ENCODE assay signal across 1 cellular context in genomic region chr6:134174790-134175531, GRCh38.
TF ChIP-seq lines count a peak whose summit lies in the region.

No MANE protein-coding gene starts in this region.

TF ChIP-seq in K562, 482 proteins besides CTCF, POLR2A, EP300 and RAD21 (continued from another document and continues in another):
- TF ChIP-seq TRIM25 (IDR thresholded peaks at IDR 0.05; ENCODE audit: borderline replicate concordance) = no peak
- TF ChIP-seq SAFB2 (IDR thresholded peaks at IDR 0.05; ENCODE audit: borderline replicate concordance, low read depth, low read length, severe bottlenecking) = no peak
- TF ChIP-seq NUFIP1 (IDR thresholded peaks at IDR 0.05; ENCODE audit: partially characterized antibody) = no peak
- no peak for TF ChIP-seq E4F1 (CRISPR knock-in tag; IDR thresholded peaks at IDR 0.05; ENCODE audit: borderline replicate concordance)
- no peak for TF ChIP-seq HDAC6 (IDR thresholded peaks at IDR 0.05; ENCODE audit: low read depth, low read length)
- TF ChIP-seq ZNF551 (CRISPR knock-in tag; IDR thresholded peaks at IDR 0.05) = no peak
- no peak for TF ChIP-seq ZC3H11A (IDR thresholded peaks at IDR 0.05; ENCODE audit: low read depth, low read length)
- no peak for TF ChIP-seq MECOM (CRISPR knock-in tag; IDR thresholded peaks at IDR 0.05)
- TF ChIP-seq HMG20A (CRISPR knock-in tag; conservative IDR thresholded peaks at IDR 0.05) = no peak
- TF ChIP-seq NFATC3 (IDR thresholded peaks at IDR 0.05) = no peak
- no peak for TF ChIP-seq ZKSCAN8 (CRISPR knock-in tag; IDR thresholded peaks at IDR 0.05)
- TF ChIP-seq HIVEP1 (CRISPR knock-in tag; IDR thresholded peaks at IDR 0.05) = 0 out of 2 replicates have a peak, but pooled peaks have one; percentile 74
- TF ChIP-seq E2F4 (CRISPR knock-in tag; IDR thresholded peaks at IDR 0.05; ENCODE audit: low read depth) = no peak
- TF ChIP-seq CHD2 (IDR thresholded peaks at IDR 0.05; ENCODE audit: low read depth, low read length) = no peak
- TF ChIP-seq ZNF395 (CRISPR knock-in tag; IDR thresholded peaks at IDR 0.05) = no peak
- TF ChIP-seq STAT6 (CRISPR knock-in tag; IDR thresholded peaks at IDR 0.05) = no peak
- peak; percentile 70 for TF ChIP-seq GMEB1 (CRISPR knock-in tag; IDR thresholded peaks at IDR 0.05)
- TF ChIP-seq CXXC5 (CRISPR knock-in tag; IDR thresholded peaks at IDR 0.05) = peak; percentile 98
- TF ChIP-seq ZNF316 (IDR thresholded peaks at IDR 0.05) = peak; percentile 39
- no peak for TF ChIP-seq FOXM1 (IDR thresholded peaks at IDR 0.05; ENCODE audit: low read depth)
- TF ChIP-seq FOXM1 (CRISPR knock-in tag; IDR thresholded peaks at IDR 0.05; ENCODE audit: low read depth) = no peak
- no peak for TF ChIP-seq CLOCK (CRISPR knock-in tag; IDR thresholded peaks at IDR 0.05; ENCODE audit: borderline replicate concordance)
- no peak; the same call in none of the 2 replicates for TF ChIP-seq REST (CRISPR knock-in tag; IDR thresholded peaks at IDR 0.05; ENCODE audit: low read depth)
- no peak for TF ChIP-seq SMARCA5 (IDR thresholded peaks at IDR 0.05)
- TF ChIP-seq CGGBP1 (CRISPR knock-in tag; IDR thresholded peaks at IDR 0.05) = 0 out of 2 replicates have a peak, but pooled peaks have one; percentile 41
- no peak for TF ChIP-seq MAFK (IDR thresholded peaks at IDR 0.05; ENCODE audit: low read length)
- TF ChIP-seq TBL1XR1 (IDR thresholded peaks at IDR 0.05; ENCODE audit: low read length in 2 of 2) = peak; percentile 26 to 75; a peak in 1 of 4 replicates
- no peak; the same call in 1 of the 2 replicates for TF ChIP-seq ZFP91 (CRISPR knock-in tag; IDR thresholded peaks at IDR 0.05)
- TF ChIP-seq ZNF184 (CRISPR knock-in tag; IDR thresholded peaks at IDR 0.05) = no peak
- TF ChIP-seq E2F1 (CRISPR knock-in tag; IDR thresholded peaks at IDR 0.05) = no peak
- no peak for TF ChIP-seq LARP7 (IDR thresholded peaks at IDR 0.05)
- TF ChIP-seq HDAC8 (tag; IDR thresholded peaks at IDR 0.05) = no peak
- TF ChIP-seq SMARCB1 (IDR thresholded peaks at IDR 0.05; ENCODE audit: insufficient read length, low read depth) = no peak
- TF ChIP-seq SMARCC2 (IDR thresholded peaks at IDR 0.05; ENCODE audit: low read depth) = peak; percentile 39; the same call in 1 of the 2 replicates
- TF ChIP-seq ATF2 (CRISPR knock-in tag; IDR thresholded peaks at IDR 0.05) = no peak
